In genomic region chr17:55098765-55099164, GRCh38 we compare ENCODE assay signal across 10 cellular contexts.
"Had no signal": no experiment of that assay in that cellular context is flagged by ENCODE, and none has a peak within 500 bp of the region (broad histone marks: within the 10 kb centered on the region; RNA-seq: fewer than 3 reads in every experiment).

No MANE protein-coding gene starts in this region.

- H3K4me3 ChIP-seq: GM23248, GM23338, HAP-1 had no signal

- H3K9me3 Mint-ChIP-seq: GM23338, HFFc6 had no signal

- H3K9me3 ChIP-seq: HAP-1 had no signal

- FAIRE-seq: H1 had no signal

- H2AFZ ChIP-seq: GM23248, GM23338 had no signal

- H3K9ac ChIP-seq: GM23248 had no signal

- ATAC-seq: GM23338, HCT116 had no signal

- DNase-seq: GM23248, GOT3, H7, H9, HCEC 1CT, HFFc6 had no signal

- H3K4me2 ChIP-seq: GM23338 had no signal

- H3K27ac ChIP-seq: GM23248 had no signal

- H3K27ac Mint-ChIP-seq: GM23338, HFFc6 had no signal

- H3K4me1 Mint-ChIP-seq: GM23338 had no signal

- H3K36me3 ChIP-seq: HAP-1 had no signal

- H3K4me3 Mint-ChIP-seq: GM23338, H9, HFFc6 had no signal
